Comparison of ENCODE assay signal across 11 cellular contexts in the genomic region with DNA sequence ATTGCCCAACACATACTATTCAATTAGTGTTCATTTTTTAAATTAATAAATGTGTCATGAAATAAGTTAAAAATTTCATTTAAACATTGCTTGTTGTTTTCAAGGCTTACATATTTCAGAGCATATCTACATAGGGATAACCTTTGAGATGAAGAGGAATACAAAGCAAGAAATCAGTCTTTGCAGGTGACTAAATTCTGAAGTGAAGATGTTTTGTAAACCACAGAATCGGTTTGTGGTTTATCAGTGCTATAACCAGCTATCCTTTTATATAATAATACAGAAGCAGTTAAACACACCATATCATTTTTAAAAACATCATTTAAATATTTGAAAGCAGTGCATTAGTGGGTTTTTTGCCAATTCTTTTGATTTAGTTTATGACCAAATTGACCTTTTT. TPM values are rescaled to one million over a fixed set of nuclear protein-coding genes. Genes with fewer than 3 reads are reported as not detected.
A peak's percentile ranks its signal among the peaks of the same experiment; 100 is the strongest.
DNase-seq lines count a peak whose midpoint lies in the region; ATAC-seq and TF ChIP-seq lines count a peak whose summit lies in the region.
"Had no signal": no experiment of that assay in that cellular context is flagged by ENCODE, and none has a peak within 500 bp of the region (broad histone marks: within the 10 kb centered on the region; RNA-seq: fewer than 3 reads in every experiment).

No MANE protein-coding gene starts in this region.

- TF ChIP-seq POLR2A in sigmoid colon (IDR thresholded peaks at IDR 0.05): no peak

- 50 to 88% methylated on average over 1 of the region's 1 CpG for WGBS in sigmoid colon, 2 donors

- TF ChIP-seq EP300 in sigmoid colon (IDR thresholded peaks at IDR 0.05): no peak

- intact Hi-C loops in sigmoid colon (cut with DNase I): no loop called here

- H3K27me3 ChIP-seq in sigmoid colon: no peaks in the 10 kb centered on the region

- peak; percentile 71 for DNase-seq in Jurkat, Clone E6-1 (ENCODE audit: low read depth, low spot score)
- DNase-seq in KG1 (lab: John Stamatoyannopoulos, UW): no peak
- DNase-seq in sigmoid colon: no peak
- DNase-seq in cortex of kidney (lab: John Stamatoyannopoulos, UW): no peak
- DNase-seq: stimulated activated CD4-positive, alpha-beta T cell treated with anti-CD3 and anti-CD28 coated beads, Interleukin-4, amount 100 ng/mL, for 4 hours had no signal

- H3K36me3 ChIP-seq in sigmoid colon: no peaks in the 10 kb centered on the region
- H3K36me3 ChIP-seq: prostate gland had no signal

- H3K27ac ChIP-seq in sigmoid colon: no peak overlapping the region
- H3K27ac ChIP-seq: C4-2B, prostate gland had no signal

- peak; percentile 61 for ATAC-seq in GM18499 (IDR thresholded peaks at IDR 0.05; ENCODE audit: insufficient read depth, unreplicated experiment)
- peak; percentile 72 for ATAC-seq in GM19397 (IDR thresholded peaks at IDR 0.05; ENCODE audit: unreplicated experiment)
- ATAC-seq in HG02870 (IDR thresholded peaks at IDR 0.05; ENCODE audit: unreplicated experiment): peak; percentile 77
- no peak for ATAC-seq in HG03457 (IDR thresholded peaks at IDR 0.05; ENCODE audit: unreplicated experiment)

- H3K9me3 ChIP-seq in sigmoid colon: no peaks in the 10 kb centered on the region
- H3K9me3 ChIP-seq: prostate gland had no signal

- H3K4me3 ChIP-seq in Jurkat, Clone E6-1 (ENCODE audit: low read length): no peak overlapping the region
- no peak overlapping the region for H3K4me3 ChIP-seq in sigmoid colon
- H3K4me3 ChIP-seq: prostate gland had no signal

- TF ChIP-seq CTCF in sigmoid colon (IDR thresholded peaks at IDR 0.05): no peak

- H3K4me1 ChIP-seq in sigmoid colon: no peaks in the 10 kb centered on the region
- H3K4me1 ChIP-seq: prostate gland had no signal

RNA-seq across cellular contexts. Expression of gene FAM241A, which starts 26.9 kb away (rescaled TPM):
- 0.80 TPM for polyA plus RNA-seq in Jurkat, Clone E6-1 (2012; ENCODE audit: insufficient read depth, insufficient read length)
- 1 to 10 TPM; 2.8 to 3.7 (median 2.9) TPM for total RNA-seq in sigmoid colon
- 1 to 10 TPM; 1.2 to 1.8 (median 1.6) TPM for polyA plus RNA-seq in sigmoid colon

RNA-seq across cellular contexts. Expression of gene AP1AR, which starts 59.4 kb away (rescaled TPM):
- polyA plus RNA-seq in Jurkat, Clone E6-1 (2012; ENCODE audit: insufficient read depth, insufficient read length): 24.9 TPM
- 10 to 100 TPM in 3 of 4 donors, 1 to 10 TPM in 1; 6.9 to 20.7 (median 18.9) TPM for total RNA-seq in sigmoid colon
- polyA plus RNA-seq in sigmoid colon: 10 to 100 TPM; 16.8 to 36.3 (median 35.4) TPM
